Comparison of ENCODE assay signal across 21 cellular contexts in the genomic region with DNA sequence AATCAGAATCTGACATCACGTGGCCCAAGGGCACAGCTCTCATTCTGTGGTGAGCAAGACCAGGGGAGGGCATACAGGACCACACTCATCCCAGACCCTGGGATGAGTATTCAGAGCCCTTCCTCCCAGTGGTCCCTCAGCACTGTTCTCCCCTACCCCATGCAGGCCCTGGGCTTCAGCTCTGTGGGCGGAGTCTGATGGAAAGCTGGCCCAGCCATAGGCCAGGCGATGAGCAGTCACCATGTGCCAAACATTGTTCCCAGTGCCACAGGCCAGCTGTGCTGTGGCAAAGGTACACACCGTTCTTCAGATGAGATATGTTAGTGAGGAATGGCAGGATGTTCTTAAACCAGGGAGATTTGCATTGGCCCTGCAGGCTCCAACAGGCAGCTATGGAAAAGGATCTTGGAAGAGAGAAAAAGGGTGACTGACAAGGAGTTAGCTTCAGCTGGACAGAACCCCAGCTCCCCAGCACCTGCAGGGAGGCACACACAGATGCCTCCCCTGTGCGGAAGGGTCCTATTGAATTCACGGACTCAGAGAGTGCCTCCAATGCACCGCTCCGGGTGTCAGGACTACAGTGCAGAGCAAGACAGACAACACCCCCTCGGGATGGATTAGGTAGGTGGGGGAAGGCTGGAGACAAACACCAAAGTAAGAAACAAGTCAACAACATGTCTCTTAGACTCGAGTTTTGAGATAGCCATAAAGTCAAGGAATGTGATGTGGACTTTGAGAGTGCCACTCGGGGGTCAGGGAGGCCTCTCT.
"Had no signal": no experiment of that assay in that cellular context is flagged by ENCODE, and none has a peak within 500 bp of the region (broad histone marks: within the 10 kb centered on the region; RNA-seq: fewer than 3 reads in every experiment).

No MANE protein-coding gene starts in this region.

- H3K4me3 ChIP-seq: K562, SK-N-MC had no signal

- H3K27ac ChIP-seq: SK-N-MC had no signal

- ATAC-seq: activated naive CD4-positive, alpha-beta T cell treated with anti-CD3 and anti-CD28 coated beads, Interleukin-2, amount 50 U/mL, for 72 hours; activated naive CD8-positive, alpha-beta T cell treated with anti-CD3 and anti-CD28 coated beads, Interleukin-2, amount 50 U/mL, for 24 hours; activated T-cell treated with anti-CD3 and anti-CD28 coated beads, Interleukin-2, amount 50 U/mL, for 4 hours; K562; T-cell had no signal

- DNase-seq: activated B cell treated with CpG ODN at 0.5 μM for 24 hours; activated CD4-positive, alpha-beta memory T cell treated with anti-CD3 and anti-CD28 coated beads for 36 hours; activated CD4-positive, alpha-beta T cell treated with anti-CD3 and anti-CD28 coated beads, Interleukin-2, amount 10 ng/mL, durations not matched to agents 7 days and 5 days; activated effector memory CD4-positive, alpha-beta T cell treated with anti-CD3 and anti-CD28 coated beads, Interleukin-2, amount 50 U/mL, for 16 hours; activated naive CD4-positive, alpha-beta T cell treated with Interleukin-2 at 50 U/mL for 16 hours; activated naive CD8-positive, alpha-beta T cell treated with anti-CD3 and anti-CD28 coated beads, Interleukin-2, amount 50 U/mL, for 24 hours; activated T-cell treated with anti-CD3 and anti-CD28 coated beads, Interleukin-2, amount 50 U/mL, for 4 hours; amniotic stem cell; Kasumi-1; NCI-H1105 treated with DMSO at 0.1 percent for 48 hours; NCI-H1436 treated with DMSO at 0.1 percent for 48 hours; NCI-H187; NCI-H2081; NCI-H524; SIG-M5; T-cell; T-helper 2 cell; T1000 had no signal
